In genomic region chr2:160077912-160078585, GRCh38 we compare ENCODE assay signal across 18 cellular contexts. TPM values are rescaled to one million over a fixed set of nuclear protein-coding genes. Genes with fewer than 3 reads are reported as not detected.
"Had no signal": no experiment of that assay in that cellular context is flagged by ENCODE, and none has a peak within 500 bp of the region (broad histone marks: within the 10 kb centered on the region; RNA-seq: fewer than 3 reads in every experiment).

No MANE protein-coding gene starts in this region.

- DNase-seq: activated CD4-positive, alpha-beta T cell treated with anti-CD3 and anti-CD28 coated beads, Interleukin-2, amount 50 U/mL, for 4 hours; activated CD4-positive, CD25-positive, alpha-beta regulatory T cell treated with anti-CD3 and anti-CD28 coated beads, Interleukin-2, amount 50 U/mL, for 72 hours; activated CD8-positive, alpha-beta memory T cell treated with anti-CD3 and anti-CD28 coated beads, Interleukin-2, amount 10 ng/mL, durations not matched to agents 7 days and 5 days; activated effector memory CD4-positive, alpha-beta T cell treated with anti-CD3 and anti-CD28 coated beads, Interleukin-2, amount 50 U/mL, for 16 hours; activated naive CD8-positive, alpha-beta T cell treated with anti-CD3 and anti-CD28 coated beads for 36 hours; activated T-cell treated with anti-CD3 and anti-CD28 coated beads, Interleukin-2, amount 50 U/mL, for 4 hours; brain microvascular endothelial cell; dorsolateral prefrontal cortex; kidney glomerular epithelial cell; lower lobe of right lung; occipital lobe; sigmoid colon; stimulated activated CD4-positive, alpha-beta T cell treated with anti-CD3 and anti-CD28 coated beads, Interleukin-12 subunit alpha, Interleukin-12 subunit beta, amount 100 ng/mL, for 4 hours; stimulated activated CD4-positive, alpha-beta T cell treated with anti-CD3 and anti-CD28 coated beads, Interleukin-4, amount 100 ng/mL, for 1 hour; T-helper 2 cell had no signal

- H3K4me3 ChIP-seq: dorsolateral prefrontal cortex, gastroesophageal sphincter, lower lobe of right lung, sigmoid colon, thoracic aorta had no signal

- ATAC-seq: activated CD8-positive, alpha-beta memory T cell treated with anti-CD3 and anti-CD28 coated beads, Interleukin-2, amount 10 ng/mL, durations not matched to agents 7 days and 5 days; activated T-cell treated with anti-CD3 and anti-CD28 coated beads, Interleukin-2, amount 50 U/mL, for 4 hours; gastroesophageal sphincter; lower lobe of right lung had no signal

- H3K4me1 ChIP-seq: gastroesophageal sphincter, lower lobe of right lung, sigmoid colon had no signal

- H3K9me3 ChIP-seq: gastroesophageal sphincter, lower lobe of right lung, thoracic aorta had no signal

- H3K36me3 ChIP-seq: brain microvascular endothelial cell, gastroesophageal sphincter, lower lobe of right lung, sigmoid colon, thoracic aorta had no signal

- H3K27me3 ChIP-seq: brain microvascular endothelial cell, gastroesophageal sphincter, sigmoid colon had no signal

- H3K27ac ChIP-seq: brain microvascular endothelial cell, dorsolateral prefrontal cortex, gastroesophageal sphincter, lower lobe of right lung, sigmoid colon, thoracic aorta had no signal

RNA-seq across cellular contexts. Expression of gene PLA2R1, which starts 15.6 kb away (rescaled TPM):
- total RNA-seq: activated CD8-positive, alpha-beta memory T cell treated with anti-CD3 and anti-CD28 coated beads, Interleukin-2, amount 10 ng/mL, durations not matched to agents 7 days and 5 days; activated naive CD8-positive, alpha-beta T cell treated with anti-CD3 and anti-CD28 coated beads for 36 hours; natural killer cell treated with Interleukin-12 subunit alpha and Interleukin-12 subunit beta and Interleukin-15 and Interleukin-18, amount 100 ng/mL, for 72 hours had no signal
